5 cellular contexts compared by ENCODE assay signal in genomic region chr1:3148171-3148570, GRCh38.
"Had no signal": no experiment of that assay in that cellular context is flagged by ENCODE, and none has a peak within 500 bp of the region (broad histone marks: within the 10 kb centered on the region; RNA-seq: fewer than 3 reads in every experiment).

No MANE protein-coding gene starts in this region.

- H3K4me3 ChIP-seq: K562 had no signal

- H3K27ac ChIP-seq: HL-60 had no signal

- DNase-seq: IMR-90, KBM-7, KG1 had no signal
